Comparison of ENCODE assay signal across 7 cellular contexts in the genomic region with DNA sequence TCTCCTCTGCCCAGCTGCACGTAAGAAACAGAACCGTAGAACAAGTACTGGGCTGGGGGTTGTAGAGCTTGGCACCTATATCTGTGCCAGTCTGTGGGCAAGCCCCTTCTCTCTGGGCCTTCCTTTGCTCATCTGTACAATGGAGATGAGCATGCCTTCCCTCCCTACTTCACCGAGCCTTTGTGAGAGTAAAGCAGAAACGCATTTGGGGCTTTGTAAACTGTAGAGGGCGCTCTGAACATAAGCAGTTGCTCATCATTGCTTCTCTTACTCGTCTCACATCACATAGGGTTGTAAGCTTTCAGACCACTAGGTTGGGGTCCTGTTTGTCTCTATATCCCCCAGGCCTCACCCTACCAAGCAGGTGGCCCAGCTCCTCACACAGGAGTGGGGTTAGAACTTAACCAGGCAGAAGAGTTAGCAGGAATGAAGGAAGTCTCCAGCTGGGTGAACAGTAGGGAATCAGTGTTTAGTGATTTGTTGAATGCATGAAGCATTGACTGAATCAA. TPM values are rescaled to one million over a fixed set of nuclear protein-coding genes. Genes with fewer than 3 reads are reported as not detected.
DNase-seq lines count a peak whose midpoint lies in the region; ATAC-seq and TF ChIP-seq lines count a peak whose summit lies in the region.
"Had no signal": no experiment of that assay in that cellular context is flagged by ENCODE, and none has a peak within 500 bp of the region (broad histone marks: within the 10 kb centered on the region; RNA-seq: fewer than 3 reads in every experiment).

No MANE protein-coding gene starts in this region.

- H3K36me3 Mint-ChIP-seq in naive B cell, result no peaks in the 10 kb centered on the region
- H3K36me3 Mint-ChIP-seq: activated naive CD4-positive, alpha-beta T cell treated with anti-CD3 and anti-CD28 coated beads, Interleukin-2, amount 50 U/mL, for 24 hours had no signal

- peaks cover 39 to 62% (median 51%) of the 10 kb centered on the region in 3 donors for H3K27me3 Mint-ChIP-seq in naive B cell

- peak; percentile 83 for DNase-seq in GM10266 (ENCODE audit: extremely low spot score)
- DNase-seq in NCI-H1694 treated with DMSO at 0.1 percent for 48 hours (lab: John Stamatoyannopoulos, UW), result peak; percentile 94
- DNase-seq in amniotic epithelial cell (ENCODE audit: low read depth), result peak; percentile 70
- DNase-seq in naive B cell, result no peak

- H3K9me3 Mint-ChIP-seq in naive B cell, result peaks cover 0 to 2% (median 0%) of the 10 kb centered on the region in 7 donors
- H3K9me3 Mint-ChIP-seq: activated naive CD4-positive, alpha-beta T cell treated with anti-CD3 and anti-CD28 coated beads, Interleukin-2, amount 50 U/mL, for 24 hours had no signal

- peak; percentile 36 to 43 for ATAC-seq in naive B cell (ENCODE audit: low read depth in 2 of 2)
- ATAC-seq in GM18505 (IDR thresholded peaks at IDR 0.05; ENCODE audit: unreplicated experiment), result no peak
- no peak for ATAC-seq in GM21381 (IDR thresholded peaks at IDR 0.05; ENCODE audit: unreplicated experiment)

- H3K4me1 Mint-ChIP-seq in naive B cell, result peaks cover 13 to 16% (median 14%) of the 10 kb centered on the region in 3 donors

- peak; percentile 75 for TF ChIP-seq CTCF in GM10266 (IDR thresholded peaks at IDR 0.05; ENCODE audit: control insufficient read depth, insufficient read depth, low read depth, missing control alignments)

- peak overlapping the region in 1 of 6 donors; percentile 57 for H3K27ac Mint-ChIP-seq in naive B cell
- H3K27ac Mint-ChIP-seq: activated naive CD4-positive, alpha-beta T cell treated with anti-CD3 and anti-CD28 coated beads, Interleukin-2, amount 50 U/mL, for 24 hours had no signal

- peak overlapping the region in 2 of 8 donors; percentile 16 to 17 for H3K4me3 Mint-ChIP-seq in naive B cell
- H3K4me3 Mint-ChIP-seq: activated naive CD4-positive, alpha-beta T cell treated with anti-CD3 and anti-CD28 coated beads, Interleukin-2, amount 50 U/mL, for 24 hours had no signal

- no peak for TF ChIP-seq POLR2A in GM18505 (IDR thresholded peaks at IDR 0.05; ENCODE audit: borderline replicate concordance, extremely low read depth, insufficient read depth, insufficient read length)

RNA-seq across cellular contexts. Expression of a gene that starts 15.1 kb away (rescaled TPM):
- under 1 TPM in 2 of 6 donors, not detected in 4; 0.11 to 0.31 TPM for polyA plus RNA-seq in naive B cell (ENCODE audit: low read depth in 6 of 6)

RNA-seq across cellular contexts. Expression of a gene that starts 19.8 kb away (rescaled TPM):
- 10 to 100 TPM; 33.4 to 49.6 (median 40.3) TPM for polyA plus RNA-seq in naive B cell (ENCODE audit: low read depth in 6 of 6)

RNA-seq across cellular contexts. Expression of a gene that starts 35.6 kb away (rescaled TPM):
- polyA plus RNA-seq in naive B cell (ENCODE audit: low read depth in 6 of 6), result 1 to 10 TPM in 5 of 6 donors, under 1 TPM in 1; 0.55 to 3.5 (median 2.3) TPM

RNA-seq across cellular contexts. Expression of a gene that starts 50.9 kb away (rescaled TPM):
- 10 to 100 TPM in 1 of 6 donors, 1 to 10 TPM in 5; 2.0 to 16.6 (median 3.5) TPM for polyA plus RNA-seq in naive B cell (ENCODE audit: low read depth in 6 of 6)

RNA-seq across cellular contexts. Expression of a gene that starts 59.0 kb away (rescaled TPM):
- polyA plus RNA-seq in naive B cell (ENCODE audit: low read depth in 6 of 6), result 1 to 10 TPM in 1 of 6 donors, under 1 TPM in 4, not detected in 1; 0.29 to 1.4 (median 0.62) TPM

Comparison
In these comparisons a context has a peak if more than half of its experiments do, and no peak if none do; other contexts are left out.
1. ATAC-seq: peak in naive B cell (2 of 2); none in GM18505 (single experiment) and GM21381 (single experiment).